ENCODE assay signal across 11 cellular contexts in the genomic region with DNA sequence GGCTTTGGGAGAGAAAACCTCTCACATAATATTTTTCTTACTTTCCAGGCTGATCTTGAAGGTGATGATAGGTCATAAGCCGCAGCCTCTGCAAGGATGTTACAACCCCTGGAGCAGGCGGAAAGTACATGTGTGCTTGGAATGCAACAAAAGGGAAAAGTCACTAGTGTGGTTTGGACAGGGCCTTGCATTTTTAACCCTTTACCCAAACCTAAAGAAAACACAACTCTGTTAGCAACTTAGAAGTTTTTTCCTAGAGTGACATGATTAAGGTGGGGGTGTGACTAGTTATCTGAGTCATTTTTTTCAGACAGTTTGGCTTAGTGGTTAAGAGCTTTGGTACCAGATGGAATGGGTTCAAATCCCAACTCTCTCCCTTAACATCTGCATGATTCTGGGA.
DNase-seq lines count a peak whose midpoint lies in the region; ATAC-seq lines count a peak whose summit lies in the region.
"Had no signal": no experiment of that assay in that cellular context is flagged by ENCODE, and none has a peak within 500 bp of the region (broad histone marks: within the 10 kb centered on the region; RNA-seq: fewer than 3 reads in every experiment).

No MANE protein-coding gene starts in this region.

- ATAC-seq in HG02970 (IDR thresholded peaks at IDR 0.05; ENCODE audit: low FRiP score, unreplicated experiment) (no peak), GM21529 (IDR thresholded peaks at IDR 0.05; ENCODE audit: unreplicated experiment) (no peak)
- ATAC-seq: Panc1, right cardiac atrium had no signal

- H3K27ac ChIP-seq in SJSA1: peak overlapping the region; percentile 16; the same call in 1 of the 2 replicates

- no peak overlapping the region for H3K4me3 ChIP-seq in SJSA1
- H3K4me3 ChIP-seq in skeletal muscle satellite cell (ENCODE audit: low read length): no peak overlapping the region

- H3K27me3 ChIP-seq in SJSA1 (replicated peaks): no peaks in the 10 kb centered on the region
- no peaks in the 10 kb centered on the region for H3K27me3 ChIP-seq in skeletal muscle satellite cell (ENCODE audit: control insufficient read depth, insufficient read depth, low read length)

- H3K36me3 ChIP-seq in SJSA1 (no peaks in the 10 kb centered on the region), skeletal muscle satellite cell (ENCODE audit: insufficient read depth, low read length) (no peaks in the 10 kb centered on the region)

- H3K9ac ChIP-seq in skeletal muscle satellite cell (ENCODE audit: low read depth, low read length): peak overlapping the region; percentile 53

- no peak overlapping the region for H3K4me2 ChIP-seq in skeletal muscle satellite cell (ENCODE audit: low read length)

- peaks cover 47% of the 10 kb centered on the region for H3K4me1 ChIP-seq in SJSA1 (replicated peaks)
- peaks cover 71% of the 10 kb centered on the region for H3K4me1 ChIP-seq in skeletal muscle satellite cell (ENCODE audit: control insufficient read depth, insufficient read depth, low read length)

- H3K9me3 ChIP-seq in SJSA1 (replicated peaks): no peaks in the 10 kb centered on the region
- H3K9me3 ChIP-seq in skeletal muscle satellite cell (replicated peaks; ENCODE audit: low read length): no peaks in the 10 kb centered on the region

- DNase-seq in H4 (ENCODE audit: low spot score) (peak; percentile 60), SJSA1 (ENCODE audit: low read depth in 1 of 2, low spot score in 2 of 2) (peak; percentile 60 to 63), fibroblast of gingiva (ENCODE audit: low read depth) (peak; percentile 80), occipital lobe (lab: John Stamatoyannopoulos, UW) (no peak)
- DNase-seq: aorta, NCI-H2171 treated with DMSO at 0.1 percent for 48 hours, right cardiac atrium had no signal
